20 cellular contexts compared by ENCODE assay signal in the genomic region with DNA sequence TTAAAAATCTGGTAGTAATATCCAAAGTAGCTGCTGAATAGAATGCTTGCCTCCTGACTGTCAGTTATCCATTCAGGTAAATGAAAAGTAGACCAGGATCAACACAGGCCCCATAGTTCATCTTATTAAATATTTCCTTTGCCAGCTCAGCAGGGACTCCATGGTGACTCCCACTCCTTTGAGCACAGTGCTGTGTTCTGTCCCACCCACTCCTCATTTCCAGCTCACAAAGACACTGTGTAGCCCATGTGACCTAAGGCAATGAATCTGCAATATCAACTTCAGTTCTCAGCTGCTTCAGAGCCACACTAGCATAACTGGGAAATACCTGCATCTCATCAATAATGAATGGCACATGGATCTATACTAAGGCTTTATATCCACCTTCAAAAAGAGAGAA.
A peak's percentile ranks its signal among the peaks of the same experiment; 100 is the strongest.
DNase-seq lines count a peak whose midpoint lies in the region; ATAC-seq and TF ChIP-seq lines count a peak whose summit lies in the region.
"Had no signal": no experiment of that assay in that cellular context is flagged by ENCODE, and none has a peak within 500 bp of the region (broad histone marks: within the 10 kb centered on the region; RNA-seq: fewer than 3 reads in every experiment).

No MANE protein-coding gene starts in this region.

- H3K4me1 Mint-ChIP-seq in naive thymus-derived CD4-positive, alpha-beta T cell = no peaks in the 10 kb centered on the region
- H3K4me1 Mint-ChIP-seq: CD4-positive, CD25-positive, alpha-beta regulatory T cell; CD8-positive, alpha-beta memory T cell; H9; IgD-negative memory B cell had no signal

- CTCF ChIA-PET in naive thymus-derived CD4-positive, alpha-beta T cell (lab: Charles Lee) = no interaction called here
- CTCF ChIA-PET in SK-N-SH (lab: Yijun Ruan, JAX) = interaction anchor here (1.6 kb wide), 1 partner anchor 479 kb away, joined by 4 read pairs; no protein-coding TSS in a partner anchor

- no peaks in the 10 kb centered on the region for H3K4me1 ChIP-seq in naive thymus-derived CD4-positive, alpha-beta T cell (ENCODE audit: control insufficient read depth in 2 of 2, insufficient read depth in 2 of 2, low read length in 2 of 2)
- no peaks in the 10 kb centered on the region for H3K4me1 ChIP-seq in SK-N-SH (ENCODE audit: control insufficient read depth in 1 of 2, insufficient read depth in 2 of 2, low read depth in 1 of 2, low read length in 1 of 2)
- H3K4me1 ChIP-seq: A549 had no signal

- no peaks in the 10 kb centered on the region for H3K36me3 ChIP-seq in naive thymus-derived CD4-positive, alpha-beta T cell (ENCODE audit: control insufficient read depth in 2 of 3, insufficient read depth in 3 of 3, low read length in 3 of 3)
- no peaks in the 10 kb centered on the region for H3K36me3 ChIP-seq in SK-N-SH (replicated peaks in 1 of 2; ENCODE audit: control insufficient read depth in 1 of 2, insufficient read depth in 2 of 2, low read length in 1 of 2)

- no peak for ATAC-seq in naive thymus-derived CD4-positive, alpha-beta T cell
- no peak for ATAC-seq in esophagus mucosa
- ATAC-seq: A549, HepG2 had no signal

- no peaks in the 10 kb centered on the region for H3K9me3 ChIP-seq in naive thymus-derived CD4-positive, alpha-beta T cell (ENCODE audit: control insufficient read depth in 2 of 3, low read length in 3 of 3)
- H3K9me3 ChIP-seq in SK-N-SH = no peaks in the 10 kb centered on the region
- H3K9me3 ChIP-seq: A549 had no signal

- H3K4me3 Mint-ChIP-seq in naive thymus-derived CD4-positive, alpha-beta T cell = no peak overlapping the region
- H3K4me3 Mint-ChIP-seq: CD4-positive, CD25-positive, alpha-beta regulatory T cell; CD8-positive, alpha-beta memory T cell; H9; IgD-negative memory B cell had no signal

- no peak for TF ChIP-seq CTCF in SK-N-SH (IDR thresholded peaks at IDR 0.05)

- H4K20me1 ChIP-seq in SK-N-SH (ENCODE audit: insufficient read depth) = no peaks in the 10 kb centered on the region

- H3K36me3 Mint-ChIP-seq in naive thymus-derived CD4-positive, alpha-beta T cell = no peaks in the 10 kb centered on the region
- H3K36me3 Mint-ChIP-seq: CD4-positive, CD25-positive, alpha-beta regulatory T cell; CD8-positive, alpha-beta memory T cell; IgD-negative memory B cell had no signal

- H2AFZ ChIP-seq in SK-N-SH (ENCODE audit: low read depth) = no peak overlapping the region

- H3K9ac ChIP-seq in SK-N-SH = no peak overlapping the region

- TF ChIP-seq EP300 in SK-N-SH (IDR thresholded peaks at IDR 0.05; ENCODE audit: borderline replicate concordance in 1 of 2, low read depth in 1 of 2, low read length in 1 of 2) = no peak

- no peaks in the 10 kb centered on the region for H3F3A ChIP-seq in SK-N-SH (replicated peaks; ENCODE audit: insufficient read depth)

- no peaks in the 10 kb centered on the region for H3K79me2 ChIP-seq in SK-N-SH (ENCODE audit: insufficient read depth)

- no peak overlapping the region for H3K27ac Mint-ChIP-seq in naive thymus-derived CD4-positive, alpha-beta T cell
- H3K27ac Mint-ChIP-seq: CD4-positive, CD25-positive, alpha-beta regulatory T cell; CD8-positive, alpha-beta memory T cell; H9; IgD-negative memory B cell had no signal

- DNase-seq in NCI-H345 treated with DMSO at 0.1 percent for 48 hours (lab: John Stamatoyannopoulos, UW; ENCODE audit: unreplicated experiment) (peak; percentile 77), NCI-H345 (lab: John Stamatoyannopoulos, UW) (no peak), caudate nucleus (lab: John Stamatoyannopoulos, UW) (peak in 32 of 61 donors; percentile 1 to 75 (median 11)), putamen (ENCODE audit: low spot score) (peak; percentile 42), SK-N-SH (no peak)
- no peak for DNase-seq in naive thymus-derived CD4-positive, alpha-beta T cell
- DNase-seq: AML-193; C1 segment of cervical spinal cord; CD4-positive, CD25-positive, alpha-beta regulatory T cell; CD8-positive, alpha-beta memory T cell; COR-L47; DMS 273 treated with DMSO at 0.1 percent for 48 hours; DMS53; DND-41; H9 had no signal

- no peak for TF ChIP-seq RAD21 in SK-N-SH (IDR thresholded peaks at IDR 0.05; ENCODE audit: low read length)

- H3K27me3 ChIP-seq in naive thymus-derived CD4-positive, alpha-beta T cell (ENCODE audit: control insufficient read depth in 2 of 2, insufficient read depth in 2 of 2, low read length in 2 of 2) = no peaks in the 10 kb centered on the region
- H3K27me3 ChIP-seq in SK-N-SH (ENCODE audit: insufficient read depth) = no peaks in the 10 kb centered on the region

- POLR2A ChIA-PET in naive thymus-derived CD4-positive, alpha-beta T cell (lab: Charles Lee) = interaction anchor here (0.6 kb wide), 1 partner anchor 406 kb away, joined by 3 read pairs; no protein-coding TSS in a partner anchor
- POLR2A ChIA-PET in SK-N-SH (lab: Yijun Ruan, JAX) = no interaction called here

- H3K27ac ChIP-seq in caudate nucleus (ENCODE audit: low read depth, low read length) (no peak overlapping the region), SK-N-SH (ENCODE audit: low read depth in 2 of 2, low read length in 1 of 2) (no peak overlapping the region)
- H3K27ac ChIP-seq in naive thymus-derived CD4-positive, alpha-beta T cell (ENCODE audit: low read depth, low read length) = no peak overlapping the region
- H3K27ac ChIP-seq: 22Rv1, A549 had no signal

- no peaks in the 10 kb centered on the region for H3K9me2 ChIP-seq in SK-N-SH

- intact Hi-C loops in naive thymus-derived CD4-positive, alpha-beta T cell (cut with micrococcal nuclease) = no loop called here

- H3K9me3 Mint-ChIP-seq in naive thymus-derived CD4-positive, alpha-beta T cell = peaks cover 0 to 1% (median 0%) of the 10 kb centered on the region in 11 donors
- H3K9me3 Mint-ChIP-seq: CD4-positive, CD25-positive, alpha-beta regulatory T cell had no signal

- H3K4me3 ChIP-seq in naive thymus-derived CD4-positive, alpha-beta T cell (ENCODE audit: low read length) = no peak overlapping the region
- no peak overlapping the region for H3K4me3 ChIP-seq in SK-N-SH (ENCODE audit: low read depth in 2 of 2, low read length in 1 of 2)
- H3K4me3 ChIP-seq: A549 had no signal

- H3K27me3 Mint-ChIP-seq in naive thymus-derived CD4-positive, alpha-beta T cell = peaks cover 0 to 6% (median 0%) of the 10 kb centered on the region in 5 donors
- H3K27me3 Mint-ChIP-seq: CD4-positive, CD25-positive, alpha-beta regulatory T cell; CD8-positive, alpha-beta memory T cell; IgD-negative memory B cell had no signal

- no peak overlapping the region for H3K4me2 ChIP-seq in SK-N-SH
- H3K4me2 ChIP-seq: A549 had no signal

TF ChIP-seq in SK-N-SH, 30 proteins besides CTCF, POLR2A, EP300 and RAD21 (continues in another document):
- TF ChIP-seq, protein P1, sequence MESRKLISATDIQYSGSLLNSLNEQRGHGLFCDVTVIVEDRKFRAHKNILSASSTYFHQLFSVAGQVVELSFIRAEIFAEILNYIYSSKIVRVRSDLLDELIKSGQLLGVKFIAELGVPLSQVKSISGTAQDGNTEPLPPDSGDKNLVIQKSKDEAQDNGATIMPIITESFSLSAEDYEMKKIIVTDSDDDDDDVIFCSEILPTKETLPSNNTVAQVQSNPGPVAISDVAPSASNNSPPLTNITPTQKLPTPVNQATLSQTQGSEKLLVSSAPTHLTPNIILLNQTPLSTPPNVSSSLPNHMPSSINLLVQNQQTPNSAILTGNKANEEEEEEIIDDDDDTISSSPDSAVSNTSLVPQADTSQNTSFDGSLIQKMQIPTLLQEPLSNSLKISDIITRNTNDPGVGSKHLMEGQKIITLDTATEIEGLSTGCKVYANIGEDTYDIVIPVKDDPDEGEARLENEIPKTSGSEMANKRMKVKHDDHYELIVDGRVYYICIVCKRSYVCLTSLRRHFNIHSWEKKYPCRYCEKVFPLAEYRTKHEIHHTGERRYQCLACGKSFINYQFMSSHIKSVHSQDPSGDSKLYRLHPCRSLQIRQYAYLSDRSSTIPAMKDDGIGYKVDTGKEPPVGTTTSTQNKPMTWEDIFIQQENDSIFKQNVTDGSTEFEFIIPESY (IDR thresholded peaks at IDR 0.05; ENCODE audit: borderline replicate concordance, low read depth) = no peak
- TF ChIP-seq RXRA (IDR thresholded peaks at IDR 0.05; ENCODE audit: borderline replicate concordance, low read depth) (no peak), MXI1 (IDR thresholded peaks at IDR 0.05; ENCODE audit: low read depth, low read length) (no peak)
- TF ChIP-seq, protein P2, sequence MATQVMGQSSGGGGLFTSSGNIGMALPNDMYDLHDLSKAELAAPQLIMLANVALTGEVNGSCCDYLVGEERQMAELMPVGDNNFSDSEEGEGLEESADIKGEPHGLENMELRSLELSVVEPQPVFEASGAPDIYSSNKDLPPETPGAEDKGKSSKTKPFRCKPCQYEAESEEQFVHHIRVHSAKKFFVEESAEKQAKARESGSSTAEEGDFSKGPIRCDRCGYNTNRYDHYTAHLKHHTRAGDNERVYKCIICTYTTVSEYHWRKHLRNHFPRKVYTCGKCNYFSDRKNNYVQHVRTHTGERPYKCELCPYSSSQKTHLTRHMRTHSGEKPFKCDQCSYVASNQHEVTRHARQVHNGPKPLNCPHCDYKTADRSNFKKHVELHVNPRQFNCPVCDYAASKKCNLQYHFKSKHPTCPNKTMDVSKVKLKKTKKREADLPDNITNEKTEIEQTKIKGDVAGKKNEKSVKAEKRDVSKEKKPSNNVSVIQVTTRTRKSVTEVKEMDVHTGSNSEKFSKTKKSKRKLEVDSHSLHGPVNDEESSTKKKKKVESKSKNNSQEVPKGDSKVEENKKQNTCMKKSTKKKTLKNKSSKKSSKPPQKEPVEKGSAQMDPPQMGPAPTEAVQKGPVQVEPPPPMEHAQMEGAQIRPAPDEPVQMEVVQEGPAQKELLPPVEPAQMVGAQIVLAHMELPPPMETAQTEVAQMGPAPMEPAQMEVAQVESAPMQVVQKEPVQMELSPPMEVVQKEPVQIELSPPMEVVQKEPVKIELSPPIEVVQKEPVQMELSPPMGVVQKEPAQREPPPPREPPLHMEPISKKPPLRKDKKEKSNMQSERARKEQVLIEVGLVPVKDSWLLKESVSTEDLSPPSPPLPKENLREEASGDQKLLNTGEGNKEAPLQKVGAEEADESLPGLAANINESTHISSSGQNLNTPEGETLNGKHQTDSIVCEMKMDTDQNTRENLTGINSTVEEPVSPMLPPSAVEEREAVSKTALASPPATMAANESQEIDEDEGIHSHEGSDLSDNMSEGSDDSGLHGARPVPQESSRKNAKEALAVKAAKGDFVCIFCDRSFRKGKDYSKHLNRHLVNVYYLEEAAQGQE (IDR thresholded peaks at IDR 0.05; ENCODE audit: low read depth, low read length) = no peak
- TF ChIP-seq, protein P3, sequence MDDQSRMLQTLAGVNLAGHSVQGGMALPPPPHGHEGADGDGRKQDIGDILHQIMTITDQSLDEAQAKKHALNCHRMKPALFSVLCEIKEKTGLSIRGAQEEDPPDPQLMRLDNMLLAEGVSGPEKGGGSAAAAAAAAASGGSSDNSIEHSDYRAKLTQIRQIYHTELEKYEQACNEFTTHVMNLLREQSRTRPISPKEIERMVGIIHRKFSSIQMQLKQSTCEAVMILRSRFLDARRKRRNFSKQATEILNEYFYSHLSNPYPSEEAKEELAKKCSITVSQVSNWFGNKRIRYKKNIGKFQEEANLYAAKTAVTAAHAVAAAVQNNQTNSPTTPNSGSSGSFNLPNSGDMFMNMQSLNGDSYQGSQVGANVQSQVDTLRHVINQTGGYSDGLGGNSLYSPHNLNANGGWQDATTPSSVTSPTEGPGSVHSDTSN (IDR thresholded peaks at IDR 0.05) = no peak

Comparison
In these comparisons a context has a peak if more than half of its experiments do, and no peak if none do; other contexts are left out.
1. DNase-seq: peak in NCI-H345 treated with DMSO at 0.1 percent for 48 hours (single experiment), caudate nucleus (32 of 61) and putamen (single experiment); none in NCI-H345 (single experiment), naive thymus-derived CD4-positive, alpha-beta T cell (0 of 9) and SK-N-SH (single experiment).